In genomic region chr7:107387573-107388219, GRCh38 we compare ENCODE assay signal across 1 cellular context.
A peak's percentile ranks its signal among the peaks of the same experiment; 100 is the strongest.
TF ChIP-seq lines count a peak whose summit lies in the region.

No MANE protein-coding gene starts in this region.

TF ChIP-seq in K562, 482 proteins besides CTCF, POLR2A, EP300 and RAD21 (continued from another document and continues in another):
- TF ChIP-seq PRPF4 (IDR thresholded peaks at IDR 0.05; ENCODE audit: insufficient read depth, low read depth, low read length, poor library complexity, severe bottlenecking) (no peak), ZNF717 (CRISPR knock-in tag; IDR thresholded peaks at IDR 0.05) (no peak), RBFOX2 (IDR thresholded peaks at IDR 0.05; ENCODE audit: low read depth, low read length) (no peak), RBM17 (IDR thresholded peaks at IDR 0.05; ENCODE audit: borderline replicate concordance, low read depth, low read length) (no peak), HDAC1 (IDR thresholded peaks at IDR 0.05) (no peak), SMARCE1 (IDR thresholded peaks at IDR 0.05) (peak; percentile 87), ATF1 (CRISPR knock-in tag; IDR thresholded peaks at IDR 0.05) (no peak), ATF1 (tag; IDR thresholded peaks at IDR 0.05) (peak; percentile 63), NFE2L1 (tag; IDR thresholded peaks at IDR 0.05; ENCODE audit: borderline replicate concordance, low read depth) (0 out of 2 replicates have a peak, but pooled peaks have one; percentile 9), FOXK2 (conservative IDR thresholded peaks at IDR 0.05 in 1 of 2, IDR thresholded peaks at IDR 0.05 in 1 of 2; ENCODE audit: low read depth in 2 of 2) (peak; percentile 71 to 80; a peak in 3 of 4 replicates), HDAC6 (IDR thresholded peaks at IDR 0.05; ENCODE audit: low read depth, low read length) (no peak), TFAM (CRISPR knock-in tag; conservative IDR thresholded peaks at IDR 0.05) (no peak), SMAD1 (IDR thresholded peaks at IDR 0.05; ENCODE audit: low read depth, low read length, partially characterized antibody) (no peak), ZNF639 (CRISPR knock-in tag; conservative IDR thresholded peaks at IDR 0.05 in 1 of 2, IDR thresholded peaks at IDR 0.05 in 1 of 2) (0 out of 4 replicates have a peak, but pooled peaks of 1 of the 2 experiments have one; percentile 62), ARID1B (IDR thresholded peaks at IDR 0.05) (peak; percentile 72), GABPA (tag; conservative IDR thresholded peaks at IDR 0.05; ENCODE audit: low read depth) (peak; percentile 45), PCBP1 (IDR thresholded peaks at IDR 0.05; ENCODE audit: low read depth, low read length, poor library complexity, severe bottlenecking) (no peak), SNIP1 (IDR thresholded peaks at IDR 0.05; ENCODE audit: low read depth) (no peak), NONO (IDR thresholded peaks at IDR 0.05; ENCODE audit: low read depth in 2 of 2, low read length in 1 of 2) (no peak), TSC22D4 (tag; IDR thresholded peaks at IDR 0.05) (no peak), MAFK (IDR thresholded peaks at IDR 0.05; ENCODE audit: low read length) (0 out of 2 replicates have a peak, but pooled peaks have one; percentile 7), MAFG (tag; conservative IDR thresholded peaks at IDR 0.05) (peak; percentile 84), CBFB (CRISPR knock-in tag; IDR thresholded peaks at IDR 0.05) (no peak), NCOA6 (IDR thresholded peaks at IDR 0.05) (no peak), HMBOX1 (IDR thresholded peaks at IDR 0.05) (peak; percentile 100), CBFA2T3 (IDR thresholded peaks at IDR 0.05) (no peak), ZNF280A (IDR thresholded peaks at IDR 0.05; ENCODE audit: low read depth, partially characterized antibody) (no peak), KLF16 (IDR thresholded peaks at IDR 0.05) (no peak), ZNF23 (CRISPR knock-in tag; IDR thresholded peaks at IDR 0.05) (no peak), MCM3 (IDR thresholded peaks at IDR 0.05) (no peak), FOXA3 (CRISPR knock-in tag; conservative IDR thresholded peaks at IDR 0.05 in 1 of 2, IDR thresholded peaks at IDR 0.05 in 1 of 2) (0 out of 4 replicates have a peak, but pooled peaks of 1 of the 2 experiments have one; percentile 43), ZFP30 (CRISPR knock-in tag; IDR thresholded peaks at IDR 0.05; ENCODE audit: borderline replicate concordance) (no peak), LCOR (CRISPR knock-in tag; IDR thresholded peaks at IDR 0.05) (0 out of 2 replicates have a peak, but pooled peaks have one; percentile 42), ARNT (IDR thresholded peaks at IDR 0.05) (no peak), HEY1 (CRISPR knock-in tag; IDR thresholded peaks at IDR 0.05; ENCODE audit: borderline replicate concordance) (no peak), POLR2AphosphoS5 (IDR thresholded peaks at IDR 0.05; ENCODE audit: control insufficient read depth, insufficient read depth, low read depth, low read length) (no peak), NFXL1 (CRISPR knock-in tag; IDR thresholded peaks at IDR 0.05) (peak; percentile 64; the same call in 1 of the 2 replicates)
- TF ChIP-seq, protein P1, sequence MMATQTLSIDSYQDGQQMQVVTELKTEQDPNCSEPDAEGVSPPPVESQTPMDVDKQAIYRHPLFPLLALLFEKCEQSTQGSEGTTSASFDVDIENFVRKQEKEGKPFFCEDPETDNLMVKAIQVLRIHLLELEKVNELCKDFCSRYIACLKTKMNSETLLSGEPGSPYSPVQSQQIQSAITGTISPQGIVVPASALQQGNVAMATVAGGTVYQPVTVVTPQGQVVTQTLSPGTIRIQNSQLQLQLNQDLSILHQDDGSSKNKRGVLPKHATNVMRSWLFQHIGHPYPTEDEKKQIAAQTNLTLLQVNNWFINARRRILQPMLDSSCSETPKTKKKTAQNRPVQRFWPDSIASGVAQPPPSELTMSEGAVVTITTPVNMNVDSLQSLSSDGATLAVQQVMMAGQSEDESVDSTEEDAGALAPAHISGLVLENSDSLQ (IDR thresholded peaks at IDR 0.05), result peak; percentile 63
- TF ChIP-seq, protein P2, sequence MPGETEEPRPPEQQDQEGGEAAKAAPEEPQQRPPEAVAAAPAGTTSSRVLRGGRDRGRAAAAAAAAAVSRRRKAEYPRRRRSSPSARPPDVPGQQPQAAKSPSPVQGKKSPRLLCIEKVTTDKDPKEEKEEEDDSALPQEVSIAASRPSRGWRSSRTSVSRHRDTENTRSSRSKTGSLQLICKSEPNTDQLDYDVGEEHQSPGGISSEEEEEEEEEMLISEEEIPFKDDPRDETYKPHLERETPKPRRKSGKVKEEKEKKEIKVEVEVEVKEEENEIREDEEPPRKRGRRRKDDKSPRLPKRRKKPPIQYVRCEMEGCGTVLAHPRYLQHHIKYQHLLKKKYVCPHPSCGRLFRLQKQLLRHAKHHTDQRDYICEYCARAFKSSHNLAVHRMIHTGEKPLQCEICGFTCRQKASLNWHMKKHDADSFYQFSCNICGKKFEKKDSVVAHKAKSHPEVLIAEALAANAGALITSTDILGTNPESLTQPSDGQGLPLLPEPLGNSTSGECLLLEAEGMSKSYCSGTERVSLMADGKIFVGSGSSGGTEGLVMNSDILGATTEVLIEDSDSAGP (CRISPR knock-in tag; IDR thresholded peaks at IDR 0.05), result no peak
- TF ChIP-seq, protein P3, sequence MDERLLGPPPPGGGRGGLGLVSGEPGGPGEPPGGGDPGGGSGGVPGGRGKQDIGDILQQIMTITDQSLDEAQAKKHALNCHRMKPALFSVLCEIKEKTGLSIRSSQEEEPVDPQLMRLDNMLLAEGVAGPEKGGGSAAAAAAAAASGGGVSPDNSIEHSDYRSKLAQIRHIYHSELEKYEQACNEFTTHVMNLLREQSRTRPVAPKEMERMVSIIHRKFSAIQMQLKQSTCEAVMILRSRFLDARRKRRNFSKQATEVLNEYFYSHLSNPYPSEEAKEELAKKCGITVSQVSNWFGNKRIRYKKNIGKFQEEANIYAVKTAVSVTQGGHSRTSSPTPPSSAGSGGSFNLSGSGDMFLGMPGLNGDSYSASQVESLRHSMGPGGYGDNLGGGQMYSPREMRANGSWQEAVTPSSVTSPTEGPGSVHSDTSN (CRISPR knock-in tag; IDR thresholded peaks at IDR 0.05; ENCODE audit: low read depth), result no peak
- TF ChIP-seq, protein P3 (tag; conservative IDR thresholded peaks at IDR 0.05; ENCODE audit: low read depth), result peak; percentile 84
- TF ChIP-seq, protein P4, sequence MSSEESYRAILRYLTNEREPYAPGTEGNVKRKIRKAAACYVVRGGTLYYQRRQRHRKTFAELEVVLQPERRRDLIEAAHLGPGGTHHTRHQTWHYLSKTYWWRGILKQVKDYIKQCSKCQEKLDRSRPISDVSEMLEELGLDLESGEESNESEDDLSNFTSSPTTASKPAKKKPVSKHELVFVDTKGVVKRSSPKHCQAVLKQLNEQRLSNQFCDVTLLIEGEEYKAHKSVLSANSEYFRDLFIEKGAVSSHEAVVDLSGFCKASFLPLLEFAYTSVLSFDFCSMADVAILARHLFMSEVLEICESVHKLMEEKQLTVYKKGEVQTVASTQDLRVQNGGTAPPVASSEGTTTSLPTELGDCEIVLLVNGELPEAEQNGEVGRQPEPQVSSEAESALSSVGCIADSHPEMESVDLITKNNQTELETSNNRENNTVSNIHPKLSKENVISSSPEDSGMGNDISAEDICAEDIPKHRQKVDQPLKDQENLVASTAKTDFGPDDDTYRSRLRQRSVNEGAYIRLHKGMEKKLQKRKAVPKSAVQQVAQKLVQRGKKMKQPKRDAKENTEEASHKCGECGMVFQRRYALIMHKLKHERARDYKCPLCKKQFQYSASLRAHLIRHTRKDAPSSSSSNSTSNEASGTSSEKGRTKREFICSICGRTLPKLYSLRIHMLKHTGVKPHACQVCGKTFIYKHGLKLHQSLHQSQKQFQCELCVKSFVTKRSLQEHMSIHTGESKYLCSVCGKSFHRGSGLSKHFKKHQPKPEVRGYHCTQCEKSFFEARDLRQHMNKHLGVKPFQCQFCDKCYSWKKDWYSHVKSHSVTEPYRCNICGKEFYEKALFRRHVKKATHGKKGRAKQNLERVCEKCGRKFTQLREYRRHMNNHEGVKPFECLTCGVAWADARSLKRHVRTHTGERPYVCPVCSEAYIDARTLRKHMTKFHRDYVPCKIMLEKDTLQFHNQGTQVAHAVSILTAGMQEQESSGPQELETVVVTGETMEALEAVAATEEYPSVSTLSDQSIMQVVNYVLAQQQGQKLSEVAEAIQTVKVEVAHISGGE (CRISPR knock-in tag; IDR thresholded peaks at IDR 0.05), result no peak
- TF ChIP-seq, protein P5, sequence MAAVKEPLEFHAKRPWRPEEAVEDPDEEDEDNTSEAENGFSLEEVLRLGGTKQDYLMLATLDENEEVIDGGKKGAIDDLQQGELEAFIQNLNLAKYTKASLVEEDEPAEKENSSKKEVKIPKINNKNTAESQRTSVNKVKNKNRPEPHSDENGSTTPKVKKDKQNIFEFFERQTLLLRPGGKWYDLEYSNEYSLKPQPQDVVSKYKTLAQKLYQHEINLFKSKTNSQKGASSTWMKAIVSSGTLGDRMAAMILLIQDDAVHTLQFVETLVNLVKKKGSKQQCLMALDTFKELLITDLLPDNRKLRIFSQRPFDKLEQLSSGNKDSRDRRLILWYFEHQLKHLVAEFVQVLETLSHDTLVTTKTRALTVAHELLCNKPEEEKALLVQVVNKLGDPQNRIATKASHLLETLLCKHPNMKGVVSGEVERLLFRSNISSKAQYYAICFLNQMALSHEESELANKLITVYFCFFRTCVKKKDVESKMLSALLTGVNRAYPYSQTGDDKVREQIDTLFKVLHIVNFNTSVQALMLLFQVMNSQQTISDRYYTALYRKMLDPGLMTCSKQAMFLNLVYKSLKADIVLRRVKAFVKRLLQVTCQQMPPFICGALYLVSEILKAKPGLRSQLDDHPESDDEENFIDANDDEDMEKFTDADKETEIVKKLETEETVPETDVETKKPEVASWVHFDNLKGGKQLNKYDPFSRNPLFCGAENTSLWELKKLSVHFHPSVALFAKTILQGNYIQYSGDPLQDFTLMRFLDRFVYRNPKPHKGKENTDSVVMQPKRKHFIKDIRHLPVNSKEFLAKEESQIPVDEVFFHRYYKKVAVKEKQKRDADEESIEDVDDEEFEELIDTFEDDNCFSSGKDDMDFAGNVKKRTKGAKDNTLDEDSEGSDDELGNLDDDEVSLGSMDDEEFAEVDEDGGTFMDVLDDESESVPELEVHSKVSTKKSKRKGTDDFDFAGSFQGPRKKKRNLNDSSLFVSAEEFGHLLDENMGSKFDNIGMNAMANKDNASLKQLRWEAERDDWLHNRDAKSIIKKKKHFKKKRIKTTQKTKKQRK (IDR thresholded peaks at IDR 0.05; ENCODE audit: borderline replicate concordance, low read depth, low read length), result no peak
- TF ChIP-seq, protein P6, sequence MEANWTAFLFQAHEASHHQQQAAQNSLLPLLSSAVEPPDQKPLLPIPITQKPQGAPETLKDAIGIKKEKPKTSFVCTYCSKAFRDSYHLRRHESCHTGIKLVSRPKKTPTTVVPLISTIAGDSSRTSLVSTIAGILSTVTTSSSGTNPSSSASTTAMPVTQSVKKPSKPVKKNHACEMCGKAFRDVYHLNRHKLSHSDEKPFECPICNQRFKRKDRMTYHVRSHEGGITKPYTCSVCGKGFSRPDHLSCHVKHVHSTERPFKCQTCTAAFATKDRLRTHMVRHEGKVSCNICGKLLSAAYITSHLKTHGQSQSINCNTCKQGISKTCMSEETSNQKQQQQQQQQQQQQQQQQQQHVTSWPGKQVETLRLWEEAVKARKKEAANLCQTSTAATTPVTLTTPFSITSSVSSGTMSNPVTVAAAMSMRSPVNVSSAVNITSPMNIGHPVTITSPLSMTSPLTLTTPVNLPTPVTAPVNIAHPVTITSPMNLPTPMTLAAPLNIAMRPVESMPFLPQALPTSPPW (CRISPR knock-in tag; IDR thresholded peaks at IDR 0.05), result 0 out of 2 replicates have a peak, but pooled peaks have one; percentile 20
